Comparison of ENCODE assay signal across 1 cellular context in the genomic region with DNA sequence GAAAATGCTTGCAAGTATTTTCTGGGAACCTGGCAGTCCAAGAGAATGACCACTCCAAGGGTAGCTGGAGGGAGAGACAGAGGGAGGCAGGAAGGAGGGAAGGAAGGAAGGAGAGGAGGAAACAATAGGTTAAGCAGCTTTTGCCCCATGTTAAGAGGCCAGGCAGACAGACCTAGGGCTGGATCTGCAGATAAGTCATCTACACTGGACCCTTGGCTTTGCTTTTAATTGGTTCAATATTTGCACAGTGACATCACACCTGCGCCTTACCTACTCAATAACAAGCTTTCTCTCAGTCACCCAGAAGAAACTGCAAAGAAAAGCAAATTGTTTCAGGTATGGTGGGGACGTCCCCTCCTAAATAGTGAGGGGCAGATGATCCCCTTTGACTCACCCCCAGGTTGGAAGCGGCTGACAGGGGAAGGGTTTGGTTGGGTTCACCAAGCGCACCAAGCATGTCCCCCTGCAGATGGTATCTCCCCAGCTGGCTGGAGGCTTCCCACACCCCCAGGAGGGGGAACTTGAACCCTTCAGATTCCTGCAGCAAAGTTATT.
TF ChIP-seq lines count a peak whose summit lies in the region.

No MANE protein-coding gene starts in this region.

TF ChIP-seq in HepG2, 621 proteins besides CTCF, POLR2A, EP300 and RAD21 (continued from another document and continues in another):
- TF ChIP-seq, protein P1, sequence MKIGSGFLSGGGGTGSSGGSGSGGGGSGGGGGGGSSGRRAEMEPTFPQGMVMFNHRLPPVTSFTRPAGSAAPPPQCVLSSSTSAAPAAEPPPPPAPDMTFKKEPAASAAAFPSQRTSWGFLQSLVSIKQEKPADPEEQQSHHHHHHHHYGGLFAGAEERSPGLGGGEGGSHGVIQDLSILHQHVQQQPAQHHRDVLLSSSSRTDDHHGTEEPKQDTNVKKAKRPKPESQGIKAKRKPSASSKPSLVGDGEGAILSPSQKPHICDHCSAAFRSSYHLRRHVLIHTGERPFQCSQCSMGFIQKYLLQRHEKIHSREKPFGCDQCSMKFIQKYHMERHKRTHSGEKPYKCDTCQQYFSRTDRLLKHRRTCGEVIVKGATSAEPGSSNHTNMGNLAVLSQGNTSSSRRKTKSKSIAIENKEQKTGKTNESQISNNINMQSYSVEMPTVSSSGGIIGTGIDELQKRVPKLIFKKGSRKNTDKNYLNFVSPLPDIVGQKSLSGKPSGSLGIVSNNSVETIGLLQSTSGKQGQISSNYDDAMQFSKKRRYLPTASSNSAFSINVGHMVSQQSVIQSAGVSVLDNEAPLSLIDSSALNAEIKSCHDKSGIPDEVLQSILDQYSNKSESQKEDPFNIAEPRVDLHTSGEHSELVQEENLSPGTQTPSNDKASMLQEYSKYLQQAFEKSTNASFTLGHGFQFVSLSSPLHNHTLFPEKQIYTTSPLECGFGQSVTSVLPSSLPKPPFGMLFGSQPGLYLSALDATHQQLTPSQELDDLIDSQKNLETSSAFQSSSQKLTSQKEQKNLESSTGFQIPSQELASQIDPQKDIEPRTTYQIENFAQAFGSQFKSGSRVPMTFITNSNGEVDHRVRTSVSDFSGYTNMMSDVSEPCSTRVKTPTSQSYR (CRISPR knock-in tag; IDR thresholded peaks at IDR 0.05; ENCODE audit: borderline replicate concordance), result no peak
- TF ChIP-seq REPIN1 (CRISPR knock-in tag; IDR thresholded peaks at IDR 0.05; ENCODE audit: borderline replicate concordance, low read depth), result no peak
- no peak for TF ChIP-seq ZNF644 (CRISPR knock-in tag; IDR thresholded peaks at IDR 0.05; ENCODE audit: low read depth)
- TF ChIP-seq MNT (IDR thresholded peaks at IDR 0.05), result no peak
- TF ChIP-seq, protein P2, sequence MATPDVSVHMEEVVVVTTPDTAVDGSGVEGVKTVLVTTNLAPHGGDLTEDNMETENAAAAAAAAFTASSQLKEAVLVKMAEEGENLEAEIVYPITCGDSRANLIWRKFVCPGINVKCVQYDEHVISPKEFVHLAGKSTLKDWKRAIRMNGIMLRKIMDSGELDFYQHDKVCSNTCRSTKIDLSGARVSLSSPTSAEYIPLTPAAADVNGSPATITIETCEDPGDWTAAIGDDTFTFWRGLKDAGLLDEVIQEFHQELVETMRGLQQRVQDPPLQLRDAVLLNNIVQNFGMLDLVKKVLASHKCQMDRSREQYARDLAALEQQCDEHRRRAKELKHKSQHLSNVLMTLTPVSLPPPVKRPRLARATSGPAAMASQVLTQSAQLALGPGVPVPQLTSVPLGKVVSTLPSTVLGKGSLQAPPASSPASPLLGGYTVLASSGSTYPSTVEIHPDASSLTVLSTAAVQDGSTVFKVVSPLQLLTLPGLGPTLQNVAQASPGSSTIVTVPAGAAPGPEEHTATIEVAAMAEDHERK (CRISPR knock-in tag; IDR thresholded peaks at IDR 0.05; ENCODE audit: low read depth), result no peak
- no peak for TF ChIP-seq HINFP (CRISPR knock-in tag; IDR thresholded peaks at IDR 0.05; ENCODE audit: low read depth)
- TF ChIP-seq TCF7L2 (IDR thresholded peaks at IDR 0.05; ENCODE audit: low read depth, low read length), result no peak
- no peak for TF ChIP-seq ATF6 (CRISPR knock-in tag; conservative IDR thresholded peaks at IDR 0.05)
- TF ChIP-seq, protein P3, sequence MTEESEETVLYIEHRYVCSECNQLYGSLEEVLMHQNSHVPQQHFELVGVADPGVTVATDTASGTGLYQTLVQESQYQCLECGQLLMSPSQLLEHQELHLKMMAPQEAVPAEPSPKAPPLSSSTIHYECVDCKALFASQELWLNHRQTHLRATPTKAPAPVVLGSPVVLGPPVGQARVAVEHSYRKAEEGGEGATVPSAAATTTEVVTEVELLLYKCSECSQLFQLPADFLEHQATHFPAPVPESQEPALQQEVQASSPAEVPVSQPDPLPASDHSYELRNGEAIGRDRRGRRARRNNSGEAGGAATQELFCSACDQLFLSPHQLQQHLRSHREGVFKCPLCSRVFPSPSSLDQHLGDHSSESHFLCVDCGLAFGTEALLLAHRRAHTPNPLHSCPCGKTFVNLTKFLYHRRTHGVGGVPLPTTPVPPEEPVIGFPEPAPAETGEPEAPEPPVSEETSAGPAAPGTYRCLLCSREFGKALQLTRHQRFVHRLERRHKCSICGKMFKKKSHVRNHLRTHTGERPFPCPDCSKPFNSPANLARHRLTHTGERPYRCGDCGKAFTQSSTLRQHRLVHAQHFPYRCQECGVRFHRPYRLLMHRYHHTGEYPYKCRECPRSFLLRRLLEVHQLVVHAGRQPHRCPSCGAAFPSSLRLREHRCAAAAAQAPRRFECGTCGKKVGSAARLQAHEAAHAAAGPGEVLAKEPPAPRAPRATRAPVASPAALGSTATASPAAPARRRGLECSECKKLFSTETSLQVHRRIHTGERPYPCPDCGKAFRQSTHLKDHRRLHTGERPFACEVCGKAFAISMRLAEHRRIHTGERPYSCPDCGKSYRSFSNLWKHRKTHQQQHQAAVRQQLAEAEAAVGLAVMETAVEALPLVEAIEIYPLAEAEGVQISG (CRISPR knock-in tag; IDR thresholded peaks at IDR 0.05), result peak; percentile 29; the same call in 1 of the 2 replicates
- TF ChIP-seq JUN (CRISPR knock-in tag; IDR thresholded peaks at IDR 0.05), result peak; percentile 94
- TF ChIP-seq LRRFIP1 (CRISPR knock-in tag; conservative IDR thresholded peaks at IDR 0.05), result no peak
- no peak for TF ChIP-seq NCOR1 (IDR thresholded peaks at IDR 0.05; ENCODE audit: borderline replicate concordance, low read length)
- TF ChIP-seq PCBP1 (IDR thresholded peaks at IDR 0.05; ENCODE audit: borderline replicate concordance, low read depth, low read length), result no peak
- no peak for TF ChIP-seq ZNF292 (CRISPR knock-in tag; IDR thresholded peaks at IDR 0.05; ENCODE audit: borderline replicate concordance, low read depth)
- no peak for TF ChIP-seq HNRNPUL1 (IDR thresholded peaks at IDR 0.05; ENCODE audit: low read depth, low read length)
- TF ChIP-seq ZNF792 (CRISPR knock-in tag; IDR thresholded peaks at IDR 0.05), result no peak
- no peak for TF ChIP-seq KAT7 (CRISPR knock-in tag; IDR thresholded peaks at IDR 0.05; ENCODE audit: borderline replicate concordance)
- no peak for TF ChIP-seq ZNF256 (CRISPR knock-in tag; conservative IDR thresholded peaks at IDR 0.05)
- no peak for TF ChIP-seq ZMAT3 (CRISPR knock-in tag; conservative IDR thresholded peaks at IDR 0.05)
- no peak for TF ChIP-seq SRY (CRISPR knock-in tag; IDR thresholded peaks at IDR 0.05)
- TF ChIP-seq KLF12 (CRISPR knock-in tag; IDR thresholded peaks at IDR 0.05; ENCODE audit: borderline replicate concordance), result no peak
- TF ChIP-seq, protein P4, sequence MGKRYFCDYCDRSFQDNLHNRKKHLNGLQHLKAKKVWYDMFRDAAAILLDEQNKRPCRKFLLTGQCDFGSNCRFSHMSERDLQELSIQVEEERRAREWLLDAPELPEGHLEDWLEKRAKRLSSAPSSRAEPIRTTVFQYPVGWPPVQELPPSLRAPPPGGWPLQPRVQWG (CRISPR knock-in tag; IDR thresholded peaks at IDR 0.05; ENCODE audit: borderline replicate concordance, low read depth), result no peak
- TF ChIP-seq ZNF317 (CRISPR knock-in tag; IDR thresholded peaks at IDR 0.05), result no peak
- TF ChIP-seq, protein P5, sequence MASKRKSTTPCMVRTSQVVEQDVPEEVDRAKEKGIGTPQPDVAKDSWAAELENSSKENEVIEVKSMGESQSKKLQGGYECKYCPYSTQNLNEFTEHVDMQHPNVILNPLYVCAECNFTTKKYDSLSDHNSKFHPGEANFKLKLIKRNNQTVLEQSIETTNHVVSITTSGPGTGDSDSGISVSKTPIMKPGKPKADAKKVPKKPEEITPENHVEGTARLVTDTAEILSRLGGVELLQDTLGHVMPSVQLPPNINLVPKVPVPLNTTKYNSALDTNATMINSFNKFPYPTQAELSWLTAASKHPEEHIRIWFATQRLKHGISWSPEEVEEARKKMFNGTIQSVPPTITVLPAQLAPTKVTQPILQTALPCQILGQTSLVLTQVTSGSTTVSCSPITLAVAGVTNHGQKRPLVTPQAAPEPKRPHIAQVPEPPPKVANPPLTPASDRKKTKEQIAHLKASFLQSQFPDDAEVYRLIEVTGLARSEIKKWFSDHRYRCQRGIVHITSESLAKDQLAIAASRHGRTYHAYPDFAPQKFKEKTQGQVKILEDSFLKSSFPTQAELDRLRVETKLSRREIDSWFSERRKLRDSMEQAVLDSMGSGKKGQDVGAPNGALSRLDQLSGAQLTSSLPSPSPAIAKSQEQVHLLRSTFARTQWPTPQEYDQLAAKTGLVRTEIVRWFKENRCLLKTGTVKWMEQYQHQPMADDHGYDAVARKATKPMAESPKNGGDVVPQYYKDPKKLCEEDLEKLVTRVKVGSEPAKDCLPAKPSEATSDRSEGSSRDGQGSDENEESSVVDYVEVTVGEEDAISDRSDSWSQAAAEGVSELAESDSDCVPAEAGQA (IDR thresholded peaks at IDR 0.05; ENCODE audit: low read depth), result no peak
- TF ChIP-seq, protein P5 (CRISPR knock-in tag; IDR thresholded peaks at IDR 0.05; ENCODE audit: borderline replicate concordance), result no peak
- TF ChIP-seq ZNF704 (CRISPR knock-in tag; IDR thresholded peaks at IDR 0.05; ENCODE audit: borderline replicate concordance), result no peak
- TF ChIP-seq MAZ (IDR thresholded peaks at IDR 0.05; ENCODE audit: borderline replicate concordance, low read depth, low read length), result no peak
- no peak for TF ChIP-seq MAZ (CRISPR knock-in tag; IDR thresholded peaks at IDR 0.05; ENCODE audit: low read depth)
- no peak for TF ChIP-seq HOXA9 (CRISPR knock-in tag; IDR thresholded peaks at IDR 0.05; ENCODE audit: borderline replicate concordance)
